In the genomic region with DNA sequence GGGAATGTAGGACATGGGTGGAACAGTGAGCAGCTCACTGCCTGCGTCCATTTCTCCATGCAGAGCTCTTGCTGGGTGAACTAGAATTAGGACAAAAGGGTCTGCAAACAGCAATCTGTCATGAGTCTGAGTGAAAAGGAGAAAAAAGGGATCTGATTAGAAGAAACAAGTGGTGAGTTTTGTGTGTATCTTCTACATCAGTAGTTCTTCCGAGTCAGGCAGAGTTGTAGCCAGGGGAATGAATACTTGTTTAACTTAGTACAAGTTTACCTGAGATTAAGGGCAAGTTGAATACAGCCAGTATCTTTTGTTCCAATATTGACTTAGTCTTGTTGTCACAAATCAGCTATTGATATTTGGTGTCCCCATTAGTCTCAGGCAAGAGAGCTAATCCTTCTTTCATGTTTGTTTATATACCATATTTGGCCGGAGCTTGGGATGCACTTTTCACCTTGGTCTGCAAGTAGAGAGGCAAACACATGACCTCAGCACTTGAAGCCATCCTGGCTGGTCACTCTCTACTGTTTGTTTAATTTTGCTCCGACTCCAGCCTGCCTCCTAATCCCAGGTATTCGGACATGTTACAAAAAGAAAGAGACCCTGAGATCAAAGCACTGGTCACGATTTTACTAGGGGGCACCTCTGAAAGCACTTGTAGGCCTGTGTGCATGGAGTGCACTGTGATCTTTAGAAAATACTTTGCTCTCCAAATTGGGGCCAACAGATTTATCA, we compare ENCODE assay signal across 1 cellular context.
A peak's percentile ranks its signal among the peaks of the same experiment; 100 is the strongest.
TF ChIP-seq lines count a peak whose summit lies in the region.

No MANE protein-coding gene starts in this region.

TF ChIP-seq in HepG2, 621 proteins besides CTCF, POLR2A, EP300 and RAD21 (continued from another document):
- TF ChIP-seq, protein P1, sequence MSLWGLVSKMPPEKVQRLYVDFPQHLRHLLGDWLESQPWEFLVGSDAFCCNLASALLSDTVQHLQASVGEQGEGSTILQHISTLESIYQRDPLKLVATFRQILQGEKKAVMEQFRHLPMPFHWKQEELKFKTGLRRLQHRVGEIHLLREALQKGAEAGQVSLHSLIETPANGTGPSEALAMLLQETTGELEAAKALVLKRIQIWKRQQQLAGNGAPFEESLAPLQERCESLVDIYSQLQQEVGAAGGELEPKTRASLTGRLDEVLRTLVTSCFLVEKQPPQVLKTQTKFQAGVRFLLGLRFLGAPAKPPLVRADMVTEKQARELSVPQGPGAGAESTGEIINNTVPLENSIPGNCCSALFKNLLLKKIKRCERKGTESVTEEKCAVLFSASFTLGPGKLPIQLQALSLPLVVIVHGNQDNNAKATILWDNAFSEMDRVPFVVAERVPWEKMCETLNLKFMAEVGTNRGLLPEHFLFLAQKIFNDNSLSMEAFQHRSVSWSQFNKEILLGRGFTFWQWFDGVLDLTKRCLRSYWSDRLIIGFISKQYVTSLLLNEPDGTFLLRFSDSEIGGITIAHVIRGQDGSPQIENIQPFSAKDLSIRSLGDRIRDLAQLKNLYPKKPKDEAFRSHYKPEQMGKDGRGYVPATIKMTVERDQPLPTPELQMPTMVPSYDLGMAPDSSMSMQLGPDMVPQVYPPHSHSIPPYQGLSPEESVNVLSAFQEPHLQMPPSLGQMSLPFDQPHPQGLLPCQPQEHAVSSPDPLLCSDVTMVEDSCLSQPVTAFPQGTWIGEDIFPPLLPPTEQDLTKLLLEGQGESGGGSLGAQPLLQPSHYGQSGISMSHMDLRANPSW (CRISPR knock-in tag; IDR thresholded peaks at IDR 0.05; ENCODE audit: borderline replicate concordance) = peak; percentile 100
- TF ChIP-seq TCF7 (IDR thresholded peaks at IDR 0.05; ENCODE audit: low read depth) = peak; percentile 100
- TF ChIP-seq SP4 (CRISPR knock-in tag; IDR thresholded peaks at IDR 0.05) = peak; percentile 54; the same call in 1 of the 2 replicates
- TF ChIP-seq ETV6 (CRISPR knock-in tag; conservative IDR thresholded peaks at IDR 0.05) = peak; percentile 42; the same call in 1 of the 2 replicates
- no peak for TF ChIP-seq PAF1 (CRISPR knock-in tag; IDR thresholded peaks at IDR 0.05)
- TF ChIP-seq DR1 (CRISPR knock-in tag; IDR thresholded peaks at IDR 0.05) = no peak
- TF ChIP-seq BRD4 (CRISPR knock-in tag; IDR thresholded peaks at IDR 0.05) = no peak
- TF ChIP-seq PLRG1 (conservative IDR thresholded peaks at IDR 0.05) = no peak
- no peak for TF ChIP-seq RAD51 (IDR thresholded peaks at IDR 0.05; ENCODE audit: borderline replicate concordance)
- no peak for TF ChIP-seq ARHGAP35 (CRISPR knock-in tag; IDR thresholded peaks at IDR 0.05; ENCODE audit: borderline replicate concordance)
- TF ChIP-seq CEBPB (IDR thresholded peaks at IDR 0.05; ENCODE audit: borderline replicate concordance, low read depth, low read length) = 0 out of 2 replicates have a peak, but pooled peaks have one; percentile 11
- TF ChIP-seq WIZ (CRISPR knock-in tag; IDR thresholded peaks at IDR 0.05) = no peak; the same call in 1 of the 2 replicates
- TF ChIP-seq E2F5 (CRISPR knock-in tag; conservative IDR thresholded peaks at IDR 0.05) = no peak
- TF ChIP-seq MLX (CRISPR knock-in tag; IDR thresholded peaks at IDR 0.05) = peak; percentile 87
- 0 out of 2 replicates have a peak, but pooled peaks have one; percentile 82 for TF ChIP-seq ZNF672 (CRISPR knock-in tag; IDR thresholded peaks at IDR 0.05)
- peak; percentile 100 for TF ChIP-seq ZNF703 (CRISPR knock-in tag; IDR thresholded peaks at IDR 0.05; ENCODE audit: borderline replicate concordance)
- TF ChIP-seq CREBL2 (CRISPR knock-in tag; IDR thresholded peaks at IDR 0.05; ENCODE audit: borderline replicate concordance) = no peak
- TF ChIP-seq ZBTB42 (CRISPR knock-in tag; IDR thresholded peaks at IDR 0.05) = no peak
